ENCODE assay signal across 1 cellular context in the genomic region with DNA sequence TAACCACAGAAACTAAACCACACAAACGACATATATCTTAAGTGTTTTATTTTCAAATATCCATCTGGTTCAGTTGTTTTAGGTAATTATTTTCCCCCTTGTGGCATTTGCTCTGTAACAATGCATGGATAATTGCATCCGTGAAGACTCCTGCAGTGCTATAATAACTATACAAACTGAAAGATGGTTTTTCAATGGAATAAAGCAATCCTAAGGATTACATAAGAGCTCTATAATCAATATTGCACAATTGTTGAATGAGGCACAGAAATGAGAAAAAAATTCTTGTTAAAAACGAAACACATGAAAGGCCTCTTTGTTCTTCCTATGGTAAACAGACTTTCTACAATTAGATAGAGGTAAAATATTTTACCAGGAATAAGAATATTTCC.
TF ChIP-seq lines count a peak whose summit lies in the region.

No MANE protein-coding gene starts in this region.

TF ChIP-seq in neural cell, 6 proteins besides CTCF, POLR2A, EP300 and RAD21 (continued from another document):
- TF ChIP-seq REST (IDR thresholded peaks at IDR 0.05; ENCODE audit: borderline replicate concordance) (no peak), MXI1 (conservative IDR thresholded peaks at IDR 0.05; ENCODE audit: poor library complexity, severe bottlenecking) (no peak), POLR2AphosphoS5 (IDR thresholded peaks at IDR 0.05) (no peak), SMC3 (conservative IDR thresholded peaks at IDR 0.05; ENCODE audit: poor library complexity) (no peak)
TF ChIP-seq in neural cell: peak in this region for 0.
